13 cellular contexts compared by ENCODE assay signal in genomic region chr3:18757476-18757875, GRCh38.
DNase-seq lines count a peak whose midpoint lies in the region; ATAC-seq and TF ChIP-seq lines count a peak whose summit lies in the region.
"Had no signal": no experiment of that assay in that cellular context is flagged by ENCODE, and none has a peak within 500 bp of the region (broad histone marks: within the 10 kb centered on the region; RNA-seq: fewer than 3 reads in every experiment).

No MANE protein-coding gene starts in this region.

- H3K4me2 ChIP-seq in PC-3 (ENCODE audit: low read length), result peak overlapping the region; percentile 63

- TF ChIP-seq CTCF in PC-3 (conservative IDR thresholded peaks at IDR 0.05; ENCODE audit: low read depth, low read length) (no peak), colonic mucosa (IDR thresholded peaks at IDR 0.05) (no peak)

- POLR2A ChIA-PET in PC-3 (lab: Charles Lee; ENCODE audit: unreplicated experiment), result no interaction called here

- peak overlapping the region; percentile 2; the same call in 1 of the 2 replicates for H3K4me3 ChIP-seq in PC-3 (ENCODE audit: low read length)
- no peak overlapping the region for H3K4me3 ChIP-seq in colonic mucosa
- H3K4me3 ChIP-seq: Peyer's patch had no signal

- no peak for DNase-seq in activated T-cell treated with anti-CD3 and anti-CD28 coated beads, Interleukin-2, amount 50 U/mL, for 24 hours
- no peak for DNase-seq in activated T-cell treated with anti-CD3 and anti-CD28 coated beads, Interleukin-2, amount 50 U/mL, for 4 hours
- no peak for DNase-seq in PC-3
- no peak for DNase-seq in colonic mucosa
- DNase-seq in stimulated activated effector memory CD8-positive, alpha-beta T cell treated with anti-CD3 and anti-CD28 coated beads, Interleukin-12 subunit alpha, Interleukin-12 subunit beta, amount 100 ng/mL, for 72 hours (ENCODE audit: low spot score in 2 of 2), result no peak
- DNase-seq in stimulated activated naive CD4-positive, alpha-beta T cell (lab: John Stamatoyannopoulos, UW), result no peak
- DNase-seq: activated T-cell treated with anti-CD3 and anti-CD28 coated beads, Interleukin-2, amount 50 U/mL, for 48 hours; NCI-H1694 treated with DMSO at 0.1 percent for 48 hours; stimulated activated CD4-positive, alpha-beta T cell treated with anti-CD3 and anti-CD28 coated beads, Interleukin-4, amount 100 ng/mL, for 1 hour had no signal

- H3K27ac ChIP-seq in PC-3 (ENCODE audit: low read length) (peak overlapping the region; percentile 84), colonic mucosa (peak overlapping the region; percentile 56)
- H3K27ac ChIP-seq: Peyer's patch had no signal

- H3K4me3 Mint-ChIP-seq in activated T-cell treated with anti-CD3 and anti-CD28 coated beads, Interleukin-2, amount 50 U/mL, for 24 hours, result no peak overlapping the region
- H3K4me3 Mint-ChIP-seq in activated T-cell treated with anti-CD3 and anti-CD28 coated beads, Interleukin-2, amount 50 U/mL, for 4 hours, result no peak overlapping the region
- no peak overlapping the region for H3K4me3 Mint-ChIP-seq in stimulated activated effector memory CD8-positive, alpha-beta T cell treated with anti-CD3 and anti-CD28 coated beads, Interleukin-12 subunit alpha, Interleukin-12 subunit beta, amount 100 ng/mL, for 72 hours
- H3K4me3 Mint-ChIP-seq: IgD-negative memory B cell had no signal

- no peaks in the 10 kb centered on the region for H3K9me2 ChIP-seq in PC-3 (replicated peaks; ENCODE audit: low read length)

- no TSS peak for BruUV-seq in PC-3 (replicated peaks; lab: Mats Ljungman, UMichigan)

- H3K9ac ChIP-seq in PC-3 (ENCODE audit: low read length), result peak overlapping the region; percentile 50
- H3K9ac ChIP-seq in colonic mucosa (ENCODE audit: low read depth in 2 of 2, low read length in 2 of 2), result no peak overlapping the region

- peak overlapping the region; percentile 84 for H3K27ac Mint-ChIP-seq in activated T-cell treated with anti-CD3 and anti-CD28 coated beads, Interleukin-2, amount 50 U/mL, for 24 hours
- H3K27ac Mint-ChIP-seq in stimulated activated effector memory CD8-positive, alpha-beta T cell treated with anti-CD3 and anti-CD28 coated beads, Interleukin-12 subunit alpha, Interleukin-12 subunit beta, amount 100 ng/mL, for 72 hours, result peak overlapping the region; percentile 68
- H3K27ac Mint-ChIP-seq: IgD-negative memory B cell had no signal

- H2AFZ ChIP-seq in PC-3 (ENCODE audit: low read length), result peak overlapping the region; percentile 2; the same call in 1 of the 2 replicates

- no peaks in the 10 kb centered on the region for H3F3A ChIP-seq in PC-3 (ENCODE audit: low read length, unreplicated experiment)

- no peaks in the 10 kb centered on the region for H3K27me3 ChIP-seq in PC-3 (ENCODE audit: low read length)
- H3K27me3 ChIP-seq in colonic mucosa, result no peaks in the 10 kb centered on the region
- H3K27me3 ChIP-seq: Peyer's patch had no signal

- no peaks in the 10 kb centered on the region for H4K20me1 ChIP-seq in PC-3 (ENCODE audit: low read length)

- peaks cover 55% of the 10 kb centered on the region for H3K4me1 Mint-ChIP-seq in activated T-cell treated with anti-CD3 and anti-CD28 coated beads, Interleukin-2, amount 50 U/mL, for 24 hours (ENCODE audit: low read depth)
- peaks cover 34% of the 10 kb centered on the region for H3K4me1 Mint-ChIP-seq in activated T-cell treated with anti-CD3 and anti-CD28 coated beads, Interleukin-2, amount 50 U/mL, for 4 hours (ENCODE audit: low read depth)
- H3K4me1 Mint-ChIP-seq in stimulated activated effector memory CD8-positive, alpha-beta T cell treated with anti-CD3 and anti-CD28 coated beads, Interleukin-12 subunit alpha, Interleukin-12 subunit beta, amount 100 ng/mL, for 72 hours, result peaks cover 29% of the 10 kb centered on the region
- H3K4me1 Mint-ChIP-seq: IgD-negative memory B cell had no signal

- peaks cover 8% of the 10 kb centered on the region for H3K36me3 Mint-ChIP-seq in activated T-cell treated with anti-CD3 and anti-CD28 coated beads, Interleukin-2, amount 50 U/mL, for 24 hours (ENCODE audit: low read depth)
- no peaks in the 10 kb centered on the region for H3K36me3 Mint-ChIP-seq in activated T-cell treated with anti-CD3 and anti-CD28 coated beads, Interleukin-2, amount 50 U/mL, for 4 hours (ENCODE audit: insufficient read depth)
- H3K36me3 Mint-ChIP-seq in stimulated activated effector memory CD8-positive, alpha-beta T cell treated with anti-CD3 and anti-CD28 coated beads, Interleukin-12 subunit alpha, Interleukin-12 subunit beta, amount 100 ng/mL, for 72 hours, result no peaks in the 10 kb centered on the region
- H3K36me3 Mint-ChIP-seq: IgD-negative memory B cell had no signal

- ATAC-seq in activated T-cell treated with anti-CD3 and anti-CD28 coated beads, Interleukin-2, amount 50 U/mL, for 4 hours, result no peak
- ATAC-seq in PC-3, result no peak; the same call in 1 of the 2 replicates
- ATAC-seq in stimulated activated effector memory CD8-positive, alpha-beta T cell treated with anti-CD3 and anti-CD28 coated beads, Interleukin-12 subunit alpha, Interleukin-12 subunit beta, amount 100 ng/mL, for 72 hours, result no peak
- no peak for ATAC-seq in GM18498 (IDR thresholded peaks at IDR 0.05; ENCODE audit: unreplicated experiment)
- no peak for ATAC-seq in GM21447 (IDR thresholded peaks at IDR 0.05; ENCODE audit: unreplicated experiment)

- CTCF ChIA-PET in PC-3 (lab: Charles Lee), result interaction anchor here (0.5 to 1.4 kb wide), 5 partner anchors 198 to 578 kb away, joined by 4 to 8 read pairs (median 4); no protein-coding TSS in a partner anchor

- no peaks in the 10 kb centered on the region for H3K9me3 ChIP-seq in PC-3 (ENCODE audit: low read length)
- no peaks in the 10 kb centered on the region for H3K9me3 ChIP-seq in colonic mucosa
- H3K9me3 ChIP-seq: Peyer's patch had no signal

- H3K79me2 ChIP-seq in PC-3 (ENCODE audit: low read length), result no peaks in the 10 kb centered on the region

- no peaks in the 10 kb centered on the region for H3K27me3 Mint-ChIP-seq in activated T-cell treated with anti-CD3 and anti-CD28 coated beads, Interleukin-2, amount 50 U/mL, for 24 hours
- no peaks in the 10 kb centered on the region for H3K27me3 Mint-ChIP-seq in activated T-cell treated with anti-CD3 and anti-CD28 coated beads, Interleukin-2, amount 50 U/mL, for 4 hours (ENCODE audit: low read depth)
- H3K27me3 Mint-ChIP-seq: IgD-negative memory B cell had no signal

- H3K36me3 ChIP-seq in PC-3 (ENCODE audit: low read depth, low read length) (no peaks in the 10 kb centered on the region), colonic mucosa (no peaks in the 10 kb centered on the region)
- H3K36me3 ChIP-seq: Peyer's patch had no signal

- intact Hi-C loops in PC-3 (cut with micrococcal nuclease) (loop anchor here (5.0 kb wide), 1 partner anchor 95 kb away; no protein-coding TSS in a partner anchor), colonic mucosa (cut with DNase I) (no loop called here)

- H3K9me3 Mint-ChIP-seq in activated T-cell treated with anti-CD3 and anti-CD28 coated beads, Interleukin-2, amount 50 U/mL, for 24 hours, result peaks cover 4% of the 10 kb centered on the region
- no peaks in the 10 kb centered on the region for H3K9me3 Mint-ChIP-seq in activated T-cell treated with anti-CD3 and anti-CD28 coated beads, Interleukin-2, amount 50 U/mL, for 4 hours
- no peaks in the 10 kb centered on the region for H3K9me3 Mint-ChIP-seq in stimulated activated effector memory CD8-positive, alpha-beta T cell treated with anti-CD3 and anti-CD28 coated beads, Interleukin-12 subunit alpha, Interleukin-12 subunit beta, amount 100 ng/mL, for 72 hours
- H3K9me3 Mint-ChIP-seq: IgD-negative memory B cell had no signal

- peaks cover 14% of the 10 kb centered on the region for H3K4me1 ChIP-seq in PC-3 (ENCODE audit: insufficient read depth, low read length)
- H3K4me1 ChIP-seq in colonic mucosa, result peaks cover 5% of the 10 kb centered on the region
- H3K4me1 ChIP-seq: Peyer's patch had no signal
